ENCODE assay signal across 16 cellular contexts in genomic region chr7:136585954-136586670, GRCh38.
"Had no signal": no experiment of that assay in that cellular context is flagged by ENCODE, and none has a peak within 500 bp of the region (broad histone marks: within the 10 kb centered on the region; RNA-seq: fewer than 3 reads in every experiment).

No MANE protein-coding gene starts in this region.

- H3K9me3 ChIP-seq: ascending aorta, gastrocnemius medialis, heart left ventricle, left lung had no signal

- ATAC-seq: activated CD4-positive, CD25-positive, alpha-beta regulatory T cell treated with anti-CD3 and anti-CD28 coated beads, Interleukin-2, amount 50 U/mL, for 24 hours; activated CD8-positive, alpha-beta T cell treated with anti-CD3 and anti-CD28 coated beads, Interleukin-2, amount 10 ng/mL, durations not matched to agents 7 days and 5 days; gastrocnemius medialis; heart left ventricle; left lung had no signal

- H3K27me3 ChIP-seq: ascending aorta, gastrocnemius medialis, heart left ventricle, left lung had no signal

- DNase-seq: activated CD4-positive, alpha-beta T cell treated with anti-CD3 and anti-CD28 coated beads, Interleukin-2, amount 10 ng/mL, durations not matched to agents 7 days and 5 days; activated CD8-positive, alpha-beta T cell treated with anti-CD3 and anti-CD28 coated beads, Interleukin-2, amount 10 ng/mL, durations not matched to agents 7 days and 5 days; activated naive CD4-positive, alpha-beta T cell treated with Interleukin-2 at 50 U/mL for 16 hours; activated naive CD8-positive, alpha-beta T cell treated with anti-CD3 and anti-CD28 coated beads, Interleukin-2, amount 10 ng/mL, durations not matched to agents 7 days and 5 days; activated T-cell treated with anti-CD3 and anti-CD28 coated beads, Interleukin-2, amount 50 U/mL, for 24 hours; gastrocnemius medialis; heart left ventricle; left lung; midbrain; stimulated activated CD4-positive, alpha-beta T cell treated with anti-CD3 and anti-CD28 coated beads, Interleukin-12 subunit alpha, Interleukin-12 subunit beta, amount 100 ng/mL, for 4 hours; stimulated activated CD4-positive, alpha-beta T cell treated with anti-CD3 and anti-CD28 coated beads, Interleukin-1b, Interleukin-23, amount 100 ng/mL, for 48 hours; stimulated activated CD8-positive, alpha-beta memory T cell treated with anti-CD3 and anti-CD28 coated beads, Interleukin-4, amount 100 ng/mL, for 48 hours; stimulated activated naive CD4-positive, alpha-beta T cell had no signal

- H3K4me1 ChIP-seq: ascending aorta, gastrocnemius medialis, heart left ventricle, left lung had no signal

- H3K36me3 ChIP-seq: ascending aorta, gastrocnemius medialis, heart left ventricle, left lung had no signal

- H3K27ac ChIP-seq: ascending aorta, coronary artery, gastrocnemius medialis, heart left ventricle, left lung had no signal

- H3K4me3 ChIP-seq: ascending aorta, coronary artery, gastrocnemius medialis, heart left ventricle, left lung had no signal
